ENCODE assay signal across 12 cellular contexts in genomic region chr12:46963977-46964376, GRCh38.
DNase-seq lines count a peak whose midpoint lies in the region; ATAC-seq and TF ChIP-seq lines count a peak whose summit lies in the region.
"Had no signal": no experiment of that assay in that cellular context is flagged by ENCODE, and none has a peak within 500 bp of the region (broad histone marks: within the 10 kb centered on the region; RNA-seq: fewer than 3 reads in every experiment).

No MANE protein-coding gene starts in this region.

- no peak overlapping the region for H2AK5ac ChIP-seq in mesendoderm (ENCODE audit: low read length)

- no peak overlapping the region for H2BK120ac ChIP-seq in mesendoderm (ENCODE audit: low read depth, low read length)

- no peak overlapping the region for H3K56ac ChIP-seq in mesendoderm (ENCODE audit: low read length)

- DNase-seq in RWPE1 (ENCODE audit: low spot score) (peak; percentile 83), fibroblast of the aortic adventitia (ENCODE audit: low read depth) (peak; percentile 71), osteoblast (ENCODE audit: insufficient read length, low spot score, missing footprints) (peak; percentile 18), mesendoderm (no peak)
- no peak for DNase-seq in stimulated activated CD4-positive, alpha-beta T cell treated with anti-CD3 and anti-CD28 coated beads, Interleukin-15, amount 100 ng/mL, for 24 hours
- DNase-seq: activated CD8-positive, alpha-beta memory T cell treated with anti-CD3 and anti-CD28 coated beads, Interleukin-2, amount 50 U/mL, for 4 hours; NCI-H2227 treated with DMSO at 0.1 percent for 48 hours had no signal

- no CpG with 5 or more reads among the region's 3 CpGs for WGBS in mesendoderm (ENCODE audit: extremely low coverage, insufficient coverage, low lambda C conversion rate)

- no peak overlapping the region for H3K18ac ChIP-seq in mesendoderm (ENCODE audit: low read length)

- H3K4me3 ChIP-seq in fibroblast of the aortic adventitia (ENCODE audit: low read depth, low read length) (no peak overlapping the region), osteoblast (ENCODE audit: insufficient read depth, low read length) (no peak overlapping the region), mesendoderm (ENCODE audit: low read length) (no peak overlapping the region)
- H3K4me3 ChIP-seq: lung had no signal

- no peak overlapping the region for H3K4ac ChIP-seq in mesendoderm (ENCODE audit: low read depth, low read length)

- no peak overlapping the region for H4K8ac ChIP-seq in mesendoderm (ENCODE audit: low read depth, low read length)

- H3K4me1 ChIP-seq in osteoblast (ENCODE audit: insufficient read depth, low read length) (peaks cover 42% of the 10 kb centered on the region), mesendoderm (ENCODE audit: control insufficient read depth, low read depth, low read length) (peaks cover 4% of the 10 kb centered on the region)

- CTCF ChIA-PET in RWPE1 (lab: Yijun Ruan, JAX) = no interaction called here

- H3K4me2 ChIP-seq in osteoblast (ENCODE audit: insufficient read depth, low read length) (peak overlapping the region; percentile 61), mesendoderm (ENCODE audit: low read length) (no peak overlapping the region)

- H3K27me3 ChIP-seq in osteoblast (ENCODE audit: insufficient read depth, low read length) = no peaks in the 10 kb centered on the region
- no peaks in the 10 kb centered on the region for H3K27me3 ChIP-seq in mesendoderm (ENCODE audit: insufficient read depth, low read length, poor library complexity)

- H3K27ac ChIP-seq in C4-2B (peak overlapping the region; percentile 36; the same call in 1 of the 2 replicates), RWPE1 (no peak overlapping the region), osteoblast (ENCODE audit: low read depth, low read length) (peak overlapping the region; percentile 52), mesendoderm (ENCODE audit: low read depth, low read length) (no peak overlapping the region)
- H3K27ac ChIP-seq: HL-60 had no signal

- H3K79me2 ChIP-seq in osteoblast (ENCODE audit: insufficient read depth, low read length) = no peaks in the 10 kb centered on the region
- no peaks in the 10 kb centered on the region for H3K79me2 ChIP-seq in mesendoderm (ENCODE audit: control insufficient read depth, insufficient read depth, low read length)

- H3K36me3 ChIP-seq in osteoblast (ENCODE audit: insufficient read depth, low read length) (no peaks in the 10 kb centered on the region), mesendoderm (ENCODE audit: control insufficient read depth, insufficient read depth, low read length) (no peaks in the 10 kb centered on the region)

- no peak overlapping the region for H2AFZ ChIP-seq in osteoblast (ENCODE audit: low read length)

- POLR2A ChIA-PET in RWPE1 (lab: Yijun Ruan, JAX; ENCODE audit: low non-redundant PET) = no interaction called here

- TF ChIP-seq CTCF in C4-2B (conservative IDR thresholded peaks at IDR 0.05) = no peak
- no peak for TF ChIP-seq CTCF in RWPE1 (conservative IDR thresholded peaks at IDR 0.05; ENCODE audit: low read depth)
- no peak for TF ChIP-seq CTCF in fibroblast of the aortic adventitia (IDR thresholded peaks at IDR 0.05; ENCODE audit: insufficient read depth, low read length)
- no peak for TF ChIP-seq CTCF in osteoblast (IDR thresholded peaks at IDR 0.05; ENCODE audit: extremely low read depth, low read depth, low read length)

- H3K23ac ChIP-seq in mesendoderm (ENCODE audit: low read length) = no peak overlapping the region

- ATAC-seq in GM21737 (IDR thresholded peaks at IDR 0.05; ENCODE audit: unreplicated experiment) = no peak
- ATAC-seq in HG03571 (IDR thresholded peaks at IDR 0.05; ENCODE audit: unreplicated experiment) = no peak

- H3K9me3 ChIP-seq in osteoblast (ENCODE audit: low read depth, low read length) = no peaks in the 10 kb centered on the region

- no peaks in the 10 kb centered on the region for H3K79me1 ChIP-seq in mesendoderm (ENCODE audit: low read length)

- no peaks in the 10 kb centered on the region for H4K20me1 ChIP-seq in osteoblast (ENCODE audit: insufficient read depth, low read length)

- H2BK5ac ChIP-seq in mesendoderm (ENCODE audit: low read length) = no peak overlapping the region

- H2BK15ac ChIP-seq in mesendoderm (replicated peaks; ENCODE audit: low read depth) = no peak overlapping the region

- no peak overlapping the region for H3K9ac ChIP-seq in mesendoderm (ENCODE audit: low read length)

- H4K5ac ChIP-seq in mesendoderm (ENCODE audit: low read length) = no peak overlapping the region

Comparison
In these comparisons a context has a peak if more than half of its experiments do, and no peak if none do; other contexts are left out.
1. H3K27ac ChIP-seq: peak in C4-2B (single experiment) and osteoblast (single experiment); none in RWPE1 (single experiment) and mesendoderm (single experiment).
2. DNase-seq: peak in RWPE1 (single experiment), fibroblast of the aortic adventitia (single experiment) and osteoblast (single experiment); none in stimulated activated CD4-positive, alpha-beta T cell treated with anti-CD3 and anti-CD28 coated beads, Interleukin-15, amount 100 ng/mL, for 24 hours (single experiment) and mesendoderm (single experiment).